In genomic region chr12:102905229-102905628, GRCh38 we compare ENCODE assay signal across 2 cellular contexts.
TF ChIP-seq lines count a peak whose summit lies in the region.

No MANE protein-coding gene starts in this region.

TF ChIP-seq in K562, 482 proteins besides CTCF, POLR2A, EP300 and RAD21:
- no peak for TF ChIP-seq ZNF830 (CRISPR knock-in tag; IDR thresholded peaks at IDR 0.05)
- TF ChIP-seq NFE2L1 (tag; IDR thresholded peaks at IDR 0.05; ENCODE audit: borderline replicate concordance, low read depth), result 0 out of 2 replicates have a peak, but pooled peaks have one; percentile 25
- no peak for TF ChIP-seq ZNF140 (CRISPR knock-in tag; IDR thresholded peaks at IDR 0.05)
- TF ChIP-seq ETS2 (tag; IDR thresholded peaks at IDR 0.05; ENCODE audit: borderline replicate concordance, poor library complexity, severe bottlenecking), result no peak
- no peak for TF ChIP-seq CREB5 (CRISPR knock-in tag; IDR thresholded peaks at IDR 0.05)
- peak; percentile 30 for TF ChIP-seq MAFG (tag; conservative IDR thresholded peaks at IDR 0.05)
- TF ChIP-seq MEF2A (IDR thresholded peaks at IDR 0.05; ENCODE audit: control insufficient read depth, low read depth, low read length), result no peak
- TF ChIP-seq E2F3 (CRISPR knock-in tag; IDR thresholded peaks at IDR 0.05), result no peak
- TF ChIP-seq SMARCA4 (IDR thresholded peaks at IDR 0.05), result no peak
- TF ChIP-seq ZNF324 (CRISPR knock-in tag; IDR thresholded peaks at IDR 0.05), result no peak
TF ChIP-seq in K562: peak in this region for 2.

TF ChIP-seq in HepG2, 621 proteins besides CTCF, POLR2A, EP300 and RAD21:
- peak; percentile 56 for TF ChIP-seq NFE2L2 (IDR thresholded peaks at IDR 0.05; ENCODE audit: low read length)
- no peak for TF ChIP-seq RBM39 (IDR thresholded peaks at IDR 0.05; ENCODE audit: low read depth, low read length, poor library complexity, severe bottlenecking)
- no peak for TF ChIP-seq IKZF4 (CRISPR knock-in tag; IDR thresholded peaks at IDR 0.05; ENCODE audit: borderline replicate concordance, low read depth, not compliant biosample characterization)
